Comparison of ENCODE assay signal across 32 cellular contexts in the genomic region with DNA sequence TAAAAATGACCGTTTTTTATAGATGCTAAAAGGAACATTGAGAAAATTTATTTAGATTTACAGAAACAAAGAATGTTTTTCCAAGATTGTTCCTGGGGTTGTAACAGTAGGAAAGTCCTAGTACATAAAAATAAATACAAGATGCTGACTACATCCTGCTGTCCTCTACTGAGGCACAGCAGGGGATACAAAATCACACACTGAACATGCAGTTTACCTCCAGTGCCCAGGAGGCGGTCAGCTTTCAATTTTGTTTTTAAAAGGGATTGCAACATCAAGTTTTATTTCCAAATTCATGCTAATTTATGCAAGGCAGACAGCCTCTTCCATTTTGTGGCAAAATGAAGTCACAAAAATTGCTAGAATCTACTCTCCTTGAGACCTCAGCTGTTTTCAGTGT. TPM values are rescaled to one million over a fixed set of nuclear protein-coding genes. Genes with fewer than 3 reads are reported as not detected.
"Had no signal": no experiment of that assay in that cellular context is flagged by ENCODE, and none has a peak within 500 bp of the region (broad histone marks: within the 10 kb centered on the region; RNA-seq: fewer than 3 reads in every experiment).

No MANE protein-coding gene starts in this region.

- H3K27ac ChIP-seq: body of pancreas, epithelial cell of prostate, esophagus squamous epithelium, left lung, spleen, thoracic aorta, uterus had no signal

- H3K36me3 ChIP-seq: esophagus squamous epithelium, left lung, spleen, thoracic aorta, uterus had no signal

- DNase-seq: activated CD4-positive, alpha-beta memory T cell treated with anti-CD3 and anti-CD28 coated beads, Interleukin-2, amount 10 ng/mL, durations not matched to agents 7 days and 5 days; activated CD4-positive, alpha-beta T cell treated with anti-CD3 and anti-CD28 coated beads for 1 hour; activated CD4-positive, alpha-beta T cell treated with anti-CD3 and anti-CD28 coated beads, Interleukin-2, amount 10 ng/mL, durations not matched to agents 7 days and 5 days; activated CD8-positive, alpha-beta memory T cell treated with anti-CD3 and anti-CD28 coated beads, Interleukin-2, amount 50 U/mL, for 48 hours; activated gamma-delta T cell; activated naive CD4-positive, alpha-beta T cell treated with anti-CD3 and anti-CD28 coated beads, Interleukin-2, amount 10 ng/mL, durations not matched to agents 7 days and 5 days; activated T-cell treated with anti-CD3 and anti-CD28 coated beads, Interleukin-2, amount 50 U/mL, for 24 hours; amniotic stem cell; body of pancreas; dermis blood vessel endothelial cell; effector CD8-positive, alpha-beta T cell; esophagus squamous epithelium; foreskin melanocyte; left lung; mesendoderm; mucosa of descending colon; posterior cingulate gyrus; right cardiac atrium; spleen; stimulated activated CD4-positive, alpha-beta T cell treated with anti-CD3 and anti-CD28 coated beads, Interleukin-2, amount 100 ng/mL, for 48 hours; stimulated activated naive CD8-positive, alpha-beta T cell treated with anti-CD3 and anti-CD28 coated beads, Interleukin-15, Interleukin-2, amounts not matched to agents 100 U/mL and 50 U/mL, for 24 hours; T-helper 2 cell; trophoblast cell; uterus had no signal

- H3K36me3 Mint-ChIP-seq: activated naive CD4-positive, alpha-beta T cell treated with anti-CD3 and anti-CD28 coated beads, Interleukin-2, amount 10 ng/mL, durations not matched to agents 7 days and 5 days; WTC11 had no signal

- H3K4me3 ChIP-seq: body of pancreas, esophagus squamous epithelium, left lung, lung, mucosa of descending colon, spleen, thoracic aorta, uterus had no signal

- H3K27me3 Mint-ChIP-seq: activated CD4-positive, alpha-beta memory T cell treated with anti-CD3 and anti-CD28 coated beads, Interleukin-2, amount 10 ng/mL, durations not matched to agents 7 days and 5 days; activated CD4-positive, alpha-beta T cell treated with anti-CD3 and anti-CD28 coated beads, Interleukin-2, amount 10 ng/mL, durations not matched to agents 7 days and 5 days; activated naive CD4-positive, alpha-beta T cell treated with anti-CD3 and anti-CD28 coated beads, Interleukin-2, amount 10 ng/mL, durations not matched to agents 7 days and 5 days; activated T-cell treated with anti-CD3 and anti-CD28 coated beads, Interleukin-2, amount 50 U/mL, for 24 hours had no signal

- H3K27me3 ChIP-seq: body of pancreas, esophagus squamous epithelium, left lung, spleen, uterus had no signal

- H3K4me3 Mint-ChIP-seq: activated CD4-positive, alpha-beta memory T cell treated with anti-CD3 and anti-CD28 coated beads, Interleukin-2, amount 10 ng/mL, durations not matched to agents 7 days and 5 days; activated CD4-positive, alpha-beta T cell treated with anti-CD3 and anti-CD28 coated beads, Interleukin-2, amount 10 ng/mL, durations not matched to agents 7 days and 5 days; activated naive CD4-positive, alpha-beta T cell treated with anti-CD3 and anti-CD28 coated beads, Interleukin-2, amount 10 ng/mL, durations not matched to agents 7 days and 5 days; activated T-cell treated with anti-CD3 and anti-CD28 coated beads, Interleukin-2, amount 50 U/mL, for 24 hours; nephron; WTC11 had no signal

- H3K9me3 ChIP-seq: body of pancreas, esophagus squamous epithelium, left lung, spleen, thoracic aorta, uterus had no signal

- ATAC-seq: body of pancreas; left lung; mucosa of descending colon; right cardiac atrium; stimulated activated naive CD8-positive, alpha-beta T cell treated with anti-CD3 and anti-CD28 coated beads, Interleukin-15, Interleukin-2, amounts not matched to agents 100 U/mL and 50 U/mL, for 24 hours; WTC11 had no signal

- H3K9me3 Mint-ChIP-seq: activated CD4-positive, alpha-beta memory T cell treated with anti-CD3 and anti-CD28 coated beads, Interleukin-2, amount 10 ng/mL, durations not matched to agents 7 days and 5 days; activated CD4-positive, alpha-beta T cell treated with anti-CD3 and anti-CD28 coated beads, Interleukin-2, amount 10 ng/mL, durations not matched to agents 7 days and 5 days; activated naive CD4-positive, alpha-beta T cell treated with anti-CD3 and anti-CD28 coated beads, Interleukin-2, amount 10 ng/mL, durations not matched to agents 7 days and 5 days; activated T-cell treated with anti-CD3 and anti-CD28 coated beads, Interleukin-2, amount 50 U/mL, for 24 hours; nephron had no signal

- H3K4me1 ChIP-seq: body of pancreas, esophagus squamous epithelium, left lung, spleen, uterus had no signal

- H3K27ac Mint-ChIP-seq: activated CD4-positive, alpha-beta memory T cell treated with anti-CD3 and anti-CD28 coated beads, Interleukin-2, amount 10 ng/mL, durations not matched to agents 7 days and 5 days; activated CD4-positive, alpha-beta T cell treated with anti-CD3 and anti-CD28 coated beads, Interleukin-2, amount 10 ng/mL, durations not matched to agents 7 days and 5 days; activated naive CD4-positive, alpha-beta T cell treated with anti-CD3 and anti-CD28 coated beads, Interleukin-2, amount 10 ng/mL, durations not matched to agents 7 days and 5 days; activated T-cell treated with anti-CD3 and anti-CD28 coated beads, Interleukin-2, amount 50 U/mL, for 24 hours; nephron; WTC11 had no signal

- H3K4me1 Mint-ChIP-seq: activated CD4-positive, alpha-beta memory T cell treated with anti-CD3 and anti-CD28 coated beads, Interleukin-2, amount 10 ng/mL, durations not matched to agents 7 days and 5 days; activated CD4-positive, alpha-beta T cell treated with anti-CD3 and anti-CD28 coated beads, Interleukin-2, amount 10 ng/mL, durations not matched to agents 7 days and 5 days; activated naive CD4-positive, alpha-beta T cell treated with anti-CD3 and anti-CD28 coated beads, Interleukin-2, amount 10 ng/mL, durations not matched to agents 7 days and 5 days; nephron had no signal

RNA-seq across cellular contexts. Expression of a gene that starts 53.5 kb away (rescaled TPM):
- total RNA-seq: activated CD4-positive, alpha-beta memory T cell treated with anti-CD3 and anti-CD28 coated beads, Interleukin-2, amount 10 ng/mL, durations not matched to agents 7 days and 5 days; activated CD4-positive, alpha-beta T cell treated with anti-CD3 and anti-CD28 coated beads, Interleukin-2, amount 10 ng/mL, durations not matched to agents 7 days and 5 days; chondrocyte; myocyte; osteoblast had no signal
